In the genomic region with DNA sequence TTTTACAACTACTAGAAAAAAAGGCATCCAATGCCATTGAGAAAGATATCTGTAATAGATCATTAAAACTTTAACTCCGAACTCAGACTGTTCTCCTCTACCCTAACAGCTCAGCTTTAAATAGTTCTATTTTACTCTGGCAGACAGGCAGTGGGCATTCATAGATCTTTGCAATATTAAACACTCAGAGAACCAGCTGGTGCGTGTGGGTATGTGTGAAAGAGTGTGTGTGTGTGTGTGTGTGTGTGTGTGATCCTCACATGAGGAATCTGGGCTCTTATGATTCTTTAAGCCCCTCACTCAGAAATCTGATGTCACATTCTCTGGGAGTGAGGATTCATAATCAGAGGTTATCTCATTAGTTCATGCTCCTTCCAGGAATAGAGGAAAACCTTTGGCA, we compare ENCODE assay signal across 23 cellular contexts.
A peak's percentile ranks its signal among the peaks of the same experiment; 100 is the strongest.
DNase-seq lines count a peak whose midpoint lies in the region; ATAC-seq and TF ChIP-seq lines count a peak whose summit lies in the region.
"Had no signal": no experiment of that assay in that cellular context is flagged by ENCODE, and none has a peak within 500 bp of the region (broad histone marks: within the 10 kb centered on the region; RNA-seq: fewer than 3 reads in every experiment).

No MANE protein-coding gene starts in this region.

- WGBS in spleen, 5 donors, result 71 to 85% (median 74%) methylated on average over 2 of the region's 2 CpGs

- ATAC-seq in left ventricle myocardium superior, result no peak
- ATAC-seq in HG02610 (IDR thresholded peaks at IDR 0.05; ENCODE audit: unreplicated experiment), result no peak
- ATAC-seq: A549, GM12878 had no signal

- H3K27ac ChIP-seq in cardiac muscle cell (peak overlapping the region; percentile 30), spleen (no peak overlapping the region)
- H3K27ac ChIP-seq: 22Rv1, A549, BLaER1 had no signal

- H3K36me3 ChIP-seq in cardiac muscle cell (no peaks in the 10 kb centered on the region), spleen (no peaks in the 10 kb centered on the region)
- H3K36me3 ChIP-seq: BE2C, BLaER1 had no signal

- TF ChIP-seq POLR2A in spleen (IDR thresholded peaks at IDR 0.05), result no peak

- H3K4me1 ChIP-seq in cardiac muscle cell (ENCODE audit: low read depth) (no peaks in the 10 kb centered on the region), spleen (no peaks in the 10 kb centered on the region)
- H3K4me1 ChIP-seq: A549, BE2C, BLaER1 had no signal

- no peak overlapping the region for H3K4me3 ChIP-seq in cardiac muscle cell
- H3K4me3 ChIP-seq in spleen, result no peak overlapping the region
- H3K4me3 ChIP-seq: A549, BLaER1, GM12878 had no signal

- H3K9me3 ChIP-seq in cardiac muscle cell (ENCODE audit: low read depth) (no peaks in the 10 kb centered on the region), spleen (no peaks in the 10 kb centered on the region)
- H3K9me3 ChIP-seq: A549, BE2C, BLaER1 had no signal

- no peak for DNase-seq in cardiac muscle cell (ENCODE audit: low read depth in 1 of 2, low spot score in 1 of 2)
- no peak for DNase-seq in left ventricle myocardium superior
- DNase-seq in inferior parietal cortex (ENCODE audit: extremely low spot score), result peak; percentile 15
- no peak for DNase-seq in spleen
- DNase-seq: AML-193; BE2C; C1 segment of cervical spinal cord; CD4-positive, alpha-beta memory T cell; CD4-positive, CD25-positive, alpha-beta regulatory T cell; CD8-positive, alpha-beta memory T cell; COR-L47; DMS 273 treated with DMSO at 0.1 percent for 48 hours; DMS153; DMS53; DMS79; DND-41; EL; GDM1 had no signal

- TF ChIP-seq CTCF in cardiac muscle cell (IDR thresholded peaks at IDR 0.05; ENCODE audit: low read depth, low read length) (no peak), spleen (IDR thresholded peaks at IDR 0.05 in 8 of 11, conservative IDR thresholded peaks at IDR 0.05 in 3 of 11) (no peak)

- intact Hi-C loops in left ventricle myocardium superior (cut with micrococcal nuclease), result no loop called here
- intact Hi-C loops in spleen (cut with DNase I; ENCODE audit: low total_unique reads), result no loop called here

- H3K27me3 ChIP-seq in cardiac muscle cell, result no peaks in the 10 kb centered on the region
- H3K27me3 ChIP-seq in spleen (replicated peaks in 1 of 7), result no peaks in the 10 kb centered on the region
- H3K27me3 ChIP-seq: BE2C, BLaER1 had no signal
